29 cellular contexts compared by ENCODE assay signal in the genomic region with DNA sequence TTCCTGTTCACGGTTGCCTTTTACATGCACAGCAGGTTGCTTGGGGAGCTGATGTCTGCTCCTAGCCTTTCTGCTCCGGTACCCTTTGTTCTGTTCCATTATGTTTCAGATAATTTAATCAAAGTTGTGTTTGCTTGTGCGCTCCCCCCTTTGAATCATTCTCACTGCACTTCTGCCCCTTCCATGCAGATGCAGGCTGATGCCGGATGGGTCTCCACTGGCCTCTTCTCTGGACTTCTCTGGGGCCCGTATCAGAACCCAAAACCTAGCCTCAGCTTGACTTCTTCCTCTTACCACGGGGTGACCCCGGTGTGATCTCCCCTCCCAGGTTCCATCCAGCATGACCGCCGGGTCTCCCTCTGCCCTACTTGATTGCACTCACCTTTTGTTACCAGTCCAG.
DNase-seq lines count a peak whose midpoint lies in the region; FAIRE-seq and TF ChIP-seq lines count a peak whose summit lies in the region.
"Had no signal": no experiment of that assay in that cellular context is flagged by ENCODE, and none has a peak within 500 bp of the region (broad histone marks: within the 10 kb centered on the region; RNA-seq: fewer than 3 reads in every experiment).

No MANE protein-coding gene starts in this region.

- H3K79me2 ChIP-seq in H9 (ENCODE audit: insufficient read depth, low read length) (no peaks in the 10 kb centered on the region), H1 (ENCODE audit: control insufficient read depth in 1 of 2, insufficient read depth in 2 of 2, low read length in 2 of 2) (no peaks in the 10 kb centered on the region)

- H3K27me3 ChIP-seq in H9 (ENCODE audit: insufficient read depth, low read length) (no peaks in the 10 kb centered on the region), H1 (replicated peaks in 1 of 4; ENCODE audit: control insufficient read depth in 3 of 4, extremely low read depth in 1 of 4, insufficient read depth in 3 of 4, low read length in 3 of 4) (no peaks in the 10 kb centered on the region), SJCRH30 (peaks cover 20% of the 10 kb centered on the region), WERI-Rb-1 (ENCODE audit: insufficient read depth, low read depth, severe bottlenecking) (no peaks in the 10 kb centered on the region)
- H3K27me3 ChIP-seq: BE2C, BLaER1 had no signal

- no peaks in the 10 kb centered on the region; a peak in 1 of 8 replicates for H3K36me3 ChIP-seq in H1 (ENCODE audit: control insufficient read depth in 2 of 4, insufficient read depth in 4 of 4, low read length in 3 of 4)
- no peaks in the 10 kb centered on the region for H3K36me3 ChIP-seq in SJCRH30
- no peaks in the 10 kb centered on the region for H3K36me3 ChIP-seq in WERI-Rb-1
- H3K36me3 ChIP-seq: BE2C, BLaER1 had no signal

- no peak for TF ChIP-seq CTCF in H9 (conservative IDR thresholded peaks at IDR 0.05)
- no peak for TF ChIP-seq CTCF in H1 (IDR thresholded peaks at IDR 0.05; ENCODE audit: control extremely low read depth in 1 of 3, insufficient read depth in 1 of 3, low read depth in 1 of 3, low read length in 3 of 3)
- no peak for TF ChIP-seq CTCF in progenitor cell of endocrine pancreas (IDR thresholded peaks at IDR 0.05; ENCODE audit: unreplicated experiment)
- TF ChIP-seq CTCF in WERI-Rb-1 (IDR thresholded peaks at IDR 0.05; ENCODE audit: low read depth, low read length): no peak

- no peaks in the 10 kb centered on the region; a peak in 1 of 5 replicates for H3K9me3 Mint-ChIP-seq in H9
- H3K9me3 Mint-ChIP-seq in progenitor cell of endocrine pancreas (ENCODE audit: low read depth): no peaks in the 10 kb centered on the region

- no peak for TF ChIP-seq POLR2A in H1 (IDR thresholded peaks at IDR 0.05; ENCODE audit: control extremely low read depth in 1 of 2, low read depth in 2 of 2, low read length in 2 of 2)

- no peak overlapping the region for H3T11ph ChIP-seq in H9 (ENCODE audit: low read length)

- H3K9me3 ChIP-seq in H9 (ENCODE audit: control insufficient read depth, low read depth, low read length): no peaks in the 10 kb centered on the region
- H3K9me3 ChIP-seq in H1 (ENCODE audit: insufficient read depth in 2 of 2, low read depth in 1 of 2, low read length in 1 of 2): no peaks in the 10 kb centered on the region
- H3K9me3 ChIP-seq in SJCRH30 (replicated peaks): no peaks in the 10 kb centered on the region
- no peaks in the 10 kb centered on the region for H3K9me3 ChIP-seq in WERI-Rb-1 (ENCODE audit: severe bottlenecking)
- H3K9me3 ChIP-seq: BLaER1 had no signal

- no peak overlapping the region for H2BK20ac ChIP-seq in H9 (ENCODE audit: low read depth, low read length, poor library complexity, severe bottlenecking)
- no peak overlapping the region for H2BK20ac ChIP-seq in H1 (ENCODE audit: low read length)

- no peak overlapping the region for H4K8ac ChIP-seq in H9 (replicated peaks; ENCODE audit: insufficient read length, low read depth, low read length)
- H4K8ac ChIP-seq in H1 (ENCODE audit: extremely low read depth, insufficient read depth, low read length): no peak overlapping the region

- H3K18ac ChIP-seq in H9 (ENCODE audit: insufficient read length, low read depth, low read length) (no peak overlapping the region), H1 (ENCODE audit: extremely low read depth, low read length) (no peak overlapping the region)

- H4K5ac ChIP-seq in H9 (ENCODE audit: insufficient read length, low read depth, low read length): no peak overlapping the region
- no peak overlapping the region for H4K5ac ChIP-seq in H1 (ENCODE audit: insufficient read length, low read depth, low read length)

- H3K56ac ChIP-seq in H9 (ENCODE audit: insufficient read length, low read depth, low read length): no peak overlapping the region
- no peak overlapping the region for H3K56ac ChIP-seq in H1 (replicated peaks; ENCODE audit: insufficient read length, low read depth, low read length)

- H3K27ac Mint-ChIP-seq in H9 (peak overlapping the region in 2 of 3 experiments; percentile 27 to 83; a peak in 3 of 7 replicates), progenitor cell of endocrine pancreas (peak overlapping the region; percentile 63)
- H3K27ac Mint-ChIP-seq: CD14-positive monocyte; CD4-positive, alpha-beta memory T cell; CD8-positive, alpha-beta memory T cell had no signal

- no peaks in the 10 kb centered on the region for H4K20me1 ChIP-seq in H9 (ENCODE audit: control insufficient read depth, insufficient read depth, insufficient read length)
- no peaks in the 10 kb centered on the region for H4K20me1 ChIP-seq in H1 (replicated peaks in 1 of 2; ENCODE audit: control insufficient read depth in 1 of 2, insufficient read depth in 2 of 2, low read length in 2 of 2)
- H4K20me1 ChIP-seq: BLaER1 had no signal

- H3K23ac ChIP-seq in H9 (ENCODE audit: insufficient read length, low read depth, low read length) (no peak overlapping the region), H1 (ENCODE audit: insufficient read length) (no peak overlapping the region)

- H2AK5ac ChIP-seq in H9 (ENCODE audit: insufficient read length, low read length): no peak overlapping the region
- no peak overlapping the region for H2AK5ac ChIP-seq in H1 (ENCODE audit: low read depth, low read length)

- H2BK5ac ChIP-seq in H9 (ENCODE audit: insufficient read length, low read length) (no peak overlapping the region), H1 (ENCODE audit: low read depth, low read length) (no peak overlapping the region)

- H3K79me1 ChIP-seq in H9 (ENCODE audit: insufficient read depth, low read depth, low read length, poor library complexity, severe bottlenecking) (no peaks in the 10 kb centered on the region), H1 (ENCODE audit: low read depth, low read length) (no peaks in the 10 kb centered on the region)

- no peak overlapping the region for H3K9ac ChIP-seq in H9 (ENCODE audit: extremely low read depth, insufficient read length, low read length)
- H3K9ac ChIP-seq in H1 (replicated peaks in 1 of 4; ENCODE audit: extremely low read depth in 1 of 4, low read depth in 3 of 4, low read length in 3 of 4): no peak overlapping the region
- H3K9ac ChIP-seq: BLaER1 had no signal

- no peak for TF ChIP-seq RAD21 in H1 (IDR thresholded peaks at IDR 0.05 in 1 of 2, conservative IDR thresholded peaks at IDR 0.05 in 1 of 2; ENCODE audit: low read depth in 2 of 2, low read length in 2 of 2)

- no peak overlapping the region for H3K4me3 Mint-ChIP-seq in H9
- H3K4me3 Mint-ChIP-seq in progenitor cell of endocrine pancreas (ENCODE audit: low read depth): no peak overlapping the region
- H3K4me3 Mint-ChIP-seq: CD14-positive monocyte; CD4-positive, alpha-beta memory T cell; CD4-positive, CD25-positive, alpha-beta regulatory T cell; CD8-positive, alpha-beta memory T cell had no signal

- WGBS in H9 (ENCODE audit: extremely low coverage, insufficient read length, low lambda C conversion rate): no CpG with 5 or more reads among the region's 9 CpGs
- 87% methylated on average over 9 of the region's 9 CpGs; no CpG with 5 or more reads in 1 of the 2 experiments for WGBS in H1 (ENCODE audit: extremely low coverage in 1 of 2, insufficient coverage in 1 of 2, insufficient read length in 1 of 2, insufficient replicate concordance in 2 of 2, low coverage in 1 of 2, low lambda C conversion rate in 2 of 2, missing lambda C conversion rate in 1 of 2), 2 experiments

- H3K27me3 Mint-ChIP-seq in H9 (ENCODE audit: low read depth) (0 out of 2 replicates have a peak, but pooled peaks cover 2% of the 10 kb centered on the region), progenitor cell of endocrine pancreas (no peaks in the 10 kb centered on the region)
- H3K27me3 Mint-ChIP-seq: CD4-positive, alpha-beta memory T cell; CD4-positive, CD25-positive, alpha-beta regulatory T cell; CD8-positive, alpha-beta memory T cell had no signal

- H2BK15ac ChIP-seq in H9 (ENCODE audit: low read depth, low read length): no peak overlapping the region
- 0 out of 2 replicates have a peak overlapping the region, but pooled peaks have one; percentile 12 for H2BK15ac ChIP-seq in H1 (ENCODE audit: low read length)

- H2BK120ac ChIP-seq in H9 (ENCODE audit: low read depth, low read length, poor library complexity, severe bottlenecking): no peak overlapping the region
- H2BK120ac ChIP-seq in H1 (replicated peaks; ENCODE audit: low read depth, low read length): no peak overlapping the region

- peaks cover 2% of the 10 kb centered on the region; the same call in 1 of the 2 replicates for H3K4me1 ChIP-seq in H9 (ENCODE audit: insufficient read depth, low read length)
- peaks cover 0 to 4% (median under 1%) of the 10 kb centered on the region in 4 experiments; a peak in 3 of 7 replicates for H3K4me1 ChIP-seq in H1 (replicated peaks in 1 of 4; ENCODE audit: control insufficient read depth in 3 of 4, insufficient read depth in 4 of 4, low read length in 3 of 4)
- no peaks in the 10 kb centered on the region for H3K4me1 ChIP-seq in SJCRH30
- H3K4me1 ChIP-seq: BLaER1 had no signal

- H4K91ac ChIP-seq in H9 (ENCODE audit: insufficient read length, low read depth, low read length) (no peak overlapping the region), H1 (replicated peaks; ENCODE audit: insufficient read length, low read length) (no peak overlapping the region)

- H3K4me2 ChIP-seq in H9 (ENCODE audit: insufficient read depth, insufficient read length, low read length): no peak overlapping the region
- no peak overlapping the region for H3K4me2 ChIP-seq in H1 (ENCODE audit: insufficient read depth in 1 of 2, low read depth in 2 of 2, low read length in 2 of 2)
- H3K4me2 ChIP-seq: BLaER1 had no signal

- H3K4me1 Mint-ChIP-seq in H9 (peaks cover 15 to 17% of the 10 kb centered on the region in 2 experiments), progenitor cell of endocrine pancreas (ENCODE audit: low read depth) (no peaks in the 10 kb centered on the region)
- H3K4me1 Mint-ChIP-seq: CD14-positive monocyte; CD4-positive, alpha-beta memory T cell; CD4-positive, CD25-positive, alpha-beta regulatory T cell; CD8-positive, alpha-beta memory T cell had no signal

- H3K36me3 Mint-ChIP-seq in H9 (ENCODE audit: insufficient read depth in 1 of 3, low read depth in 3 of 3) (no peaks in the 10 kb centered on the region), progenitor cell of endocrine pancreas (ENCODE audit: insufficient read depth) (no peaks in the 10 kb centered on the region)
- H3K36me3 Mint-ChIP-seq: CD14-positive monocyte; CD4-positive, alpha-beta memory T cell; CD4-positive, CD25-positive, alpha-beta regulatory T cell; CD8-positive, alpha-beta memory T cell had no signal

- CTCF ChIA-PET in H1 (lab: Charles Lee; ENCODE audit: partially characterized antibody): interaction anchor here (0.6 to 1.5 kb wide), 2 partner anchors 41 to 124 kb away, joined by 3 read pairs; no protein-coding TSS in a partner anchor

- H3K23me2 ChIP-seq in H9 (ENCODE audit: insufficient read length, low read depth, low read length, poor library complexity, severe bottlenecking) (no peaks in the 10 kb centered on the region), H1 (ENCODE audit: low read depth, low read length) (no peaks in the 10 kb centered on the region)

- POLR2A ChIA-PET in H1 (lab: Charles Lee; ENCODE audit: partially characterized antibody): no interaction called here

- H3K4ac ChIP-seq in H9 (ENCODE audit: low read depth, low read length): no peak overlapping the region
- no peak overlapping the region for H3K4ac ChIP-seq in H1 (replicated peaks; ENCODE audit: insufficient read length, low read depth, low read length)

- TF ChIP-seq EP300 in H1 (IDR thresholded peaks at IDR 0.05; ENCODE audit: borderline replicate concordance in 1 of 2, low read depth in 2 of 2, low read length in 2 of 2): no peak

- H2AFZ ChIP-seq in H9 (ENCODE audit: low read length) (no peak overlapping the region), H1 (ENCODE audit: low read length) (no peak overlapping the region)

- H3K27ac ChIP-seq in H9 (ENCODE audit: insufficient read length, low read depth, low read length) (no peak overlapping the region), H1 (ENCODE audit: low read depth, low read length) (no peak overlapping the region), SJCRH30 (no peak overlapping the region), WERI-Rb-1 (no peak overlapping the region)
- H3K27ac ChIP-seq: BLaER1 had no signal

- FAIRE-seq in H1 (lab: Jason Lieb, UNC): no peak
- FAIRE-seq: A204.1, GM12878, GM12892, GM18507 had no signal

- DNase-seq in H9 (no peak), NCI-H146 (lab: John Stamatoyannopoulos, UW) (peak; percentile 59), H1 (ENCODE audit: low read depth in 1 of 2, low spot score in 2 of 2) (no peak), progenitor cell of endocrine pancreas (ENCODE audit: low spot score, unreplicated experiment) (no peak), NCI-H2196 treated with DMSO at 0.1 percent for 48 hours (lab: John Stamatoyannopoulos, UW; ENCODE audit: unreplicated experiment) (no peak), SJCRH30 (no peak), WERI-Rb-1 (no peak), NCI-H82 (lab: John Stamatoyannopoulos, UW) (no peak)
- DNase-seq: 8988T; ACHN; BE2C; C1 segment of cervical spinal cord; CD4-positive, alpha-beta memory T cell; CD4-positive, CD25-positive, alpha-beta regulatory T cell; CD8-positive, alpha-beta memory T cell; COR-L47; DMS 273 treated with DMSO at 0.1 percent for 48 hours; DMS153; DMS53; DMS79; DND-41; EL; GDM1 had no signal

- H3K14ac ChIP-seq in H9 (ENCODE audit: insufficient read depth, low read length) (no peak overlapping the region), H1 (ENCODE audit: insufficient read length) (no peak overlapping the region)

- H2BK12ac ChIP-seq in H9 (ENCODE audit: insufficient read length, low read depth, low read length): no peak overlapping the region
- no peak overlapping the region; the same call in 1 of the 2 replicates for H2BK12ac ChIP-seq in H1 (ENCODE audit: low read depth, low read length)

- H3K4me3 ChIP-seq in H1 (ENCODE audit: extremely low read depth in 1 of 4, insufficient read depth in 2 of 4, low read depth in 3 of 4, low read length in 4 of 4) (no peak overlapping the region), SJCRH30 (no peak overlapping the region), WERI-Rb-1 (ENCODE audit: low read depth, low read length) (no peak overlapping the region)
- H3K4me3 ChIP-seq: BLaER1, GM12878 had no signal
